ENCODE assay signal across 26 cellular contexts in the genomic region with DNA sequence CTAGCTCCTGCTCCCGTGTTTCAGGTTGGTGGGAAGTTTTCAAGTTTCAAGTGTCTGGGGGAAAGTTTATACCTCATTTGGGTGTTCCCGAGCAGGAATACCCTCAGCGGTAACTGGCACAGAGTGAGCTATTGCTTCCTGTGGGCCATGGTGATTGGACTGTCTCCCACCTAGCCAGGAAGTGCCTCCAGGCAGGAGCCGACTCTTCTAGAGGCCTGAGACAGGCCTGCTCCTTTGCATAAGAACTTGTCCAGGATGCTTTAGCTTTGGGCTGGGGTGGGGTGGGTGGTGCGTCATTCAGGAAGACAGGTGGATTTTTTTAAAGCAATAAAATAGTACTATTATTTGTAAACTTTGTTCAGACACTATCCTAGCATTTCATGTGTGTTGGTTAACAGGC. TPM values are rescaled to one million over a fixed set of nuclear protein-coding genes. Genes with fewer than 3 reads are reported as not detected.
DNase-seq lines count a peak whose midpoint lies in the region; ATAC-seq, FAIRE-seq and TF ChIP-seq lines count a peak whose summit lies in the region.
"Had no signal": no experiment of that assay in that cellular context is flagged by ENCODE, and none has a peak within 500 bp of the region (broad histone marks: within the 10 kb centered on the region; RNA-seq: fewer than 3 reads in every experiment).

No MANE protein-coding gene starts in this region.

- H3K4me2 ChIP-seq in OCI-LY7 (ENCODE audit: low read length) = no peak overlapping the region

- TF ChIP-seq CTCF in bronchial epithelial cell (IDR thresholded peaks at IDR 0.05; ENCODE audit: insufficient read depth, low read length, severe bottlenecking) (no peak), OCI-LY7 (conservative IDR thresholded peaks at IDR 0.05; ENCODE audit: low read length) (no peak)

- no peak overlapping the region for H3K4me3 Mint-ChIP-seq in activated T-cell treated with anti-CD3 and anti-CD28 coated beads, Interleukin-2, amount 50 U/mL, for 24 hours
- H3K4me3 Mint-ChIP-seq in activated T-cell treated with anti-CD3 and anti-CD28 coated beads, Interleukin-2, amount 50 U/mL, for 4 hours = no peak overlapping the region
- no peak overlapping the region for H3K4me3 Mint-ChIP-seq in stimulated activated effector memory CD8-positive, alpha-beta T cell treated with anti-CD3 and anti-CD28 coated beads, Interleukin-12 subunit alpha, Interleukin-12 subunit beta, amount 100 ng/mL, for 72 hours
- H3K4me3 Mint-ChIP-seq: activated naive CD8-positive, alpha-beta T cell treated with anti-CD3 and anti-CD28 coated beads, Interleukin-2, amount 10 ng/mL, durations not matched to agents 7 days and 5 days; central memory CD8-positive, alpha-beta T cell; stimulated activated naive CD8-positive, alpha-beta T cell treated with anti-CD3 and anti-CD28 coated beads, Interleukin-15, Interleukin-2, amounts not matched to agents 100 ng/mL and 50 ng/mL, for 24 hours; T-helper 1 cell treated with Interleukin-12 subunit alpha and Interleukin-12 subunit beta and Interleukin-4 antibody, amounts not matched to agents 30 μg/mL and 1 μg/mL, for 36 hours had no signal

- CTCF ChIA-PET in OCI-LY7 (lab: Charles Lee; ENCODE audit: unreplicated experiment) = interaction anchor here (0.8 to 1.7 kb wide), 2 partner anchors 10 to 54 kb away, joined by 3 to 8 read pairs; no protein-coding TSS in a partner anchor

- peaks cover 23% of the 10 kb centered on the region for H3K4me1 ChIP-seq in OCI-LY7 (ENCODE audit: insufficient read depth, low read length, poor library complexity, severe bottlenecking)
- H3K4me1 ChIP-seq: prostate gland, uterus had no signal

- H3K4me3 ChIP-seq in bronchial epithelial cell (ENCODE audit: low read depth, low read length) (no peak overlapping the region), OCI-LY7 (ENCODE audit: low read depth, low read length, poor library complexity, severe bottlenecking) (no peak overlapping the region)
- H3K4me3 ChIP-seq: lung, prostate gland, thoracic aorta, uterus had no signal

- no peaks in the 10 kb centered on the region for H3K9me3 Mint-ChIP-seq in activated T-cell treated with anti-CD3 and anti-CD28 coated beads, Interleukin-2, amount 50 U/mL, for 24 hours
- no peaks in the 10 kb centered on the region for H3K9me3 Mint-ChIP-seq in activated T-cell treated with anti-CD3 and anti-CD28 coated beads, Interleukin-2, amount 50 U/mL, for 4 hours
- H3K9me3 Mint-ChIP-seq in stimulated activated effector memory CD8-positive, alpha-beta T cell treated with anti-CD3 and anti-CD28 coated beads, Interleukin-12 subunit alpha, Interleukin-12 subunit beta, amount 100 ng/mL, for 72 hours = no peaks in the 10 kb centered on the region
- H3K9me3 Mint-ChIP-seq: activated naive CD8-positive, alpha-beta T cell treated with anti-CD3 and anti-CD28 coated beads, Interleukin-2, amount 10 ng/mL, durations not matched to agents 7 days and 5 days; CD4-positive, CD25-positive, alpha-beta regulatory T cell; central memory CD8-positive, alpha-beta T cell; stimulated activated naive CD8-positive, alpha-beta T cell treated with anti-CD3 and anti-CD28 coated beads, Interleukin-15, Interleukin-2, amounts not matched to agents 100 ng/mL and 50 ng/mL, for 24 hours; T-helper 1 cell treated with Interleukin-12 subunit alpha and Interleukin-12 subunit beta and Interleukin-4 antibody, amounts not matched to agents 30 μg/mL and 1 μg/mL, for 36 hours had no signal

- H3K9me2 ChIP-seq in OCI-LY7 (ENCODE audit: insufficient read depth, low read length) = no peaks in the 10 kb centered on the region

- peaks cover 21% of the 10 kb centered on the region for H3K4me1 Mint-ChIP-seq in activated T-cell treated with anti-CD3 and anti-CD28 coated beads, Interleukin-2, amount 50 U/mL, for 24 hours (ENCODE audit: low read depth)
- peaks cover 23% of the 10 kb centered on the region for H3K4me1 Mint-ChIP-seq in activated T-cell treated with anti-CD3 and anti-CD28 coated beads, Interleukin-2, amount 50 U/mL, for 4 hours (ENCODE audit: low read depth)
- H3K4me1 Mint-ChIP-seq in stimulated activated effector memory CD8-positive, alpha-beta T cell treated with anti-CD3 and anti-CD28 coated beads, Interleukin-12 subunit alpha, Interleukin-12 subunit beta, amount 100 ng/mL, for 72 hours = peaks cover 33% of the 10 kb centered on the region

- no peaks in the 10 kb centered on the region for H3K9me3 ChIP-seq in OCI-LY7 (ENCODE audit: low read length)
- H3K9me3 ChIP-seq: prostate gland, thoracic aorta, uterus had no signal

- POLR2A ChIA-PET in OCI-LY7 (lab: Charles Lee) = interaction anchor here (0.7 to 1.1 kb wide), 3 partner anchors 10 to 193 kb away, joined by 3 read pairs; no protein-coding TSS in a partner anchor

- no peaks in the 10 kb centered on the region for H3K27me3 Mint-ChIP-seq in activated T-cell treated with anti-CD3 and anti-CD28 coated beads, Interleukin-2, amount 50 U/mL, for 24 hours
- H3K27me3 Mint-ChIP-seq in activated T-cell treated with anti-CD3 and anti-CD28 coated beads, Interleukin-2, amount 50 U/mL, for 4 hours (ENCODE audit: low read depth) = no peaks in the 10 kb centered on the region
- H3K27me3 Mint-ChIP-seq: activated naive CD8-positive, alpha-beta T cell treated with anti-CD3 and anti-CD28 coated beads, Interleukin-2, amount 10 ng/mL, durations not matched to agents 7 days and 5 days; CD4-positive, CD25-positive, alpha-beta regulatory T cell; central memory CD8-positive, alpha-beta T cell; stimulated activated naive CD8-positive, alpha-beta T cell treated with anti-CD3 and anti-CD28 coated beads, Interleukin-15, Interleukin-2, amounts not matched to agents 100 ng/mL and 50 ng/mL, for 24 hours had no signal

- no peak for ATAC-seq in activated T-cell treated with anti-CD3 and anti-CD28 coated beads, Interleukin-2, amount 50 U/mL, for 4 hours
- ATAC-seq in stimulated activated effector memory CD8-positive, alpha-beta T cell treated with anti-CD3 and anti-CD28 coated beads, Interleukin-12 subunit alpha, Interleukin-12 subunit beta, amount 100 ng/mL, for 72 hours = no peak
- ATAC-seq in GM21381 (IDR thresholded peaks at IDR 0.05; ENCODE audit: unreplicated experiment) = no peak

- BruUV-seq in OCI-LY7 (replicated peaks; lab: Mats Ljungman, UMichigan) = no TSS peak

- H3K27me3 ChIP-seq in bronchial epithelial cell (ENCODE audit: control insufficient read depth, insufficient read depth, low read length) = no peaks in the 10 kb centered on the region
- H3K27me3 ChIP-seq: uterus had no signal

- FAIRE-seq in bronchial epithelial cell (lab: Jason Lieb, UNC) = no peak
- FAIRE-seq: astrocyte, D721Med had no signal

- intact Hi-C loops in OCI-LY7 (cut with micrococcal nuclease; ENCODE audit: unreplicated experiment) = no loop called here

- no peak overlapping the region for H2AFZ ChIP-seq in OCI-LY7 (ENCODE audit: low read length)

- no peaks in the 10 kb centered on the region for H3K36me3 Mint-ChIP-seq in activated T-cell treated with anti-CD3 and anti-CD28 coated beads, Interleukin-2, amount 50 U/mL, for 24 hours (ENCODE audit: low read depth)
- H3K36me3 Mint-ChIP-seq in activated T-cell treated with anti-CD3 and anti-CD28 coated beads, Interleukin-2, amount 50 U/mL, for 4 hours (ENCODE audit: insufficient read depth) = no peaks in the 10 kb centered on the region
- H3K36me3 Mint-ChIP-seq in stimulated activated effector memory CD8-positive, alpha-beta T cell treated with anti-CD3 and anti-CD28 coated beads, Interleukin-12 subunit alpha, Interleukin-12 subunit beta, amount 100 ng/mL, for 72 hours = peaks cover 16% of the 10 kb centered on the region

- peak overlapping the region; percentile 20 for H3K27ac Mint-ChIP-seq in activated T-cell treated with anti-CD3 and anti-CD28 coated beads, Interleukin-2, amount 50 U/mL, for 24 hours
- H3K27ac Mint-ChIP-seq in stimulated activated effector memory CD8-positive, alpha-beta T cell treated with anti-CD3 and anti-CD28 coated beads, Interleukin-12 subunit alpha, Interleukin-12 subunit beta, amount 100 ng/mL, for 72 hours = peak overlapping the region; percentile 3
- H3K27ac Mint-ChIP-seq: activated naive CD8-positive, alpha-beta T cell treated with anti-CD3 and anti-CD28 coated beads, Interleukin-2, amount 10 ng/mL, durations not matched to agents 7 days and 5 days; stimulated activated naive CD8-positive, alpha-beta T cell treated with anti-CD3 and anti-CD28 coated beads, Interleukin-15, Interleukin-2, amounts not matched to agents 100 ng/mL and 50 ng/mL, for 24 hours; T-helper 1 cell treated with Interleukin-12 subunit alpha and Interleukin-12 subunit beta and Interleukin-4 antibody, amounts not matched to agents 30 μg/mL and 1 μg/mL, for 36 hours had no signal

- H4K20me1 ChIP-seq in OCI-LY7 (ENCODE audit: insufficient read depth, low read length) = no peaks in the 10 kb centered on the region

- H3K36me3 ChIP-seq in bronchial epithelial cell (ENCODE audit: control insufficient read depth, insufficient read depth, low read length) = no peaks in the 10 kb centered on the region
- no peaks in the 10 kb centered on the region for H3K36me3 ChIP-seq in OCI-LY7 (ENCODE audit: insufficient read depth, low read length)
- H3K36me3 ChIP-seq: prostate gland, thoracic aorta, uterus had no signal

- H3K79me2 ChIP-seq in OCI-LY7 (ENCODE audit: insufficient read depth, low read depth, low read length) = no peaks in the 10 kb centered on the region

- no peak overlapping the region for H3K27ac ChIP-seq in OCI-LY7 (ENCODE audit: low read depth, low read length, poor library complexity, severe bottlenecking)
- H3K27ac ChIP-seq: prostate gland, thoracic aorta, uterus had no signal

- no peak for DNase-seq in activated T-cell treated with anti-CD3 and anti-CD28 coated beads, Interleukin-2, amount 50 U/mL, for 24 hours
- DNase-seq in activated T-cell treated with anti-CD3 and anti-CD28 coated beads, Interleukin-2, amount 50 U/mL, for 4 hours = no peak
- DNase-seq in bronchial epithelial cell (ENCODE audit: low read depth) = peak; percentile 32
- peak; percentile 71 for DNase-seq in islet precursor cell
- DNase-seq in stimulated activated effector memory CD8-positive, alpha-beta T cell treated with anti-CD3 and anti-CD28 coated beads, Interleukin-12 subunit alpha, Interleukin-12 subunit beta, amount 100 ng/mL, for 72 hours (ENCODE audit: low spot score in 2 of 2) = no peak
- DNase-seq in GOT3 (lab: John Stamatoyannopoulos, UW) = no peak
- DNase-seq in OCI-LY7 (ENCODE audit: low spot score) = no peak
- DNase-seq: 8988T; activated CD4-positive, CD25-positive, alpha-beta regulatory T cell treated with anti-CD3 and anti-CD28 coated beads, Interleukin-2, amount 50 U/mL, for 72 hours; activated gamma-delta T cell; activated naive CD8-positive, alpha-beta T cell treated with anti-CD3 and anti-CD28 coated beads, Interleukin-2, amount 10 ng/mL, durations not matched to agents 7 days and 5 days; CD4-positive, CD25-positive, alpha-beta regulatory T cell; NCI-H1092 treated with DMSO at 0.1 percent for 48 hours; NCI-H2029 treated with DMSO at 0.1 percent for 48 hours; NCI-H526 treated with DMSO at 0.1 percent for 48 hours; stimulated activated CD4-positive, alpha-beta T cell treated with anti-CD3 and anti-CD28 coated beads, Interleukin-15, amount 100 ng/mL, for 24 hours; uterus had no signal

RNA-seq across cellular contexts. Expression of gene DNMT3A, which starts 23.5 kb away (rescaled TPM):
- 100 to 1,000 TPM in 2 of 3 donors, 10 to 100 TPM in 1; 89.2 to 106 (median 103) TPM for total RNA-seq in activated T-cell treated with anti-CD3 and anti-CD28 coated beads, Interleukin-2, amount 50 U/mL, for 4 hours
- total RNA-seq in bronchial epithelial cell (12.9 and 21.3 TPM in 2 replicates), OCI-LY7 (2022) (7.2 and 7.3 TPM in 2 replicates)
- total RNA-seq in OCI-LY7 (2014; rRNA removed; shearing (Covaris generic)) = 2.6 and 2.8 TPM in 2 replicates

Comparison
In these comparisons a context has a peak if more than half of its experiments do, and no peak if none do; other contexts are left out.
1. DNase-seq: peak in bronchial epithelial cell (single experiment) and islet precursor cell (single experiment); none in activated T-cell treated with anti-CD3 and anti-CD28 coated beads, Interleukin-2, amount 50 U/mL, for 24 hours (single experiment), activated T-cell treated with anti-CD3 and anti-CD28 coated beads, Interleukin-2, amount 50 U/mL, for 4 hours (single experiment), stimulated activated effector memory CD8-positive, alpha-beta T cell treated with anti-CD3 and anti-CD28 coated beads, Interleukin-12 subunit alpha, Interleukin-12 subunit beta, amount 100 ng/mL, for 72 hours (0 of 2), GOT3 (single experiment) and OCI-LY7 (single experiment).